In the genomic region with DNA sequence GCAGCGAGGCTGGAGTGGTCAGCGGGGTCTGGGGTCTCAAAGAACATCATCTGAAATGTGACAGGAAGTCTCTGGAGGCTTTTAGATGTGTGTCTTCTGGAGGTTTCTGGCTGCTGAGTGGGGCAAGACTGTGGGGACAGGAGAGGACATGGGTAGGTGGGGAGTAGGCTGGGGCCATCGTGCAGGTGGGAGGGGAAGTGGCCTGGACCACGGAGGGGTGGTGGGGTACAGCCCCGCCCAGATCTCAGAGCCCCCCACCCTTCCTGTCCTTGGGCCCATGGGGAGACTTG, we compare ENCODE assay signal across 22 cellular contexts. TPM values are rescaled to one million over a fixed set of nuclear protein-coding genes. Genes with fewer than 3 reads are reported as not detected.
A peak's percentile ranks its signal among the peaks of the same experiment; 100 is the strongest.
DNase-seq lines count a peak whose midpoint lies in the region; ATAC-seq and TF ChIP-seq lines count a peak whose summit lies in the region.
"Had no signal": no experiment of that assay in that cellular context is flagged by ENCODE, and none has a peak within 500 bp of the region (broad histone marks: within the 10 kb centered on the region; RNA-seq: fewer than 3 reads in every experiment).

No MANE protein-coding gene starts in this region.

- H3K9me3 Mint-ChIP-seq in CD14-positive monocyte (no peaks in the 10 kb centered on the region), activated B cell treated with CpG ODN at 0.5 μM for 24 hours (no peaks in the 10 kb centered on the region)
- H3K9me3 Mint-ChIP-seq in naive thymus-derived CD8-positive, alpha-beta T cell, result no peaks in the 10 kb centered on the region

- H3K27ac Mint-ChIP-seq in CD14-positive monocyte (peak overlapping the region in 3 of 7 donors; percentile 38 to 72 (median 58)), activated B cell treated with CpG ODN at 0.5 μM for 24 hours (peak overlapping the region; percentile 41)
- peak overlapping the region in 9 of 10 donors; percentile 46 to 96 (median 76) for H3K27ac Mint-ChIP-seq in naive thymus-derived CD8-positive, alpha-beta T cell

- no peaks in the 10 kb centered on the region for H3F3A ChIP-seq in SK-N-SH (replicated peaks; ENCODE audit: insufficient read depth)

- no peaks in the 10 kb centered on the region for H3K27me3 ChIP-seq in SK-N-SH (ENCODE audit: insufficient read depth)

- H3K36me3 Mint-ChIP-seq in CD14-positive monocyte (peaks cover 75 to 88% of the 10 kb centered on the region in 2 donors), activated B cell treated with CpG ODN at 0.5 μM for 24 hours (ENCODE audit: low read depth) (peaks cover 76% of the 10 kb centered on the region)
- peaks cover 0 to 62% (median 15%) of the 10 kb centered on the region in 3 donors for H3K36me3 Mint-ChIP-seq in naive thymus-derived CD8-positive, alpha-beta T cell

- peaks cover 3 to 81% of the 10 kb centered on the region in 2 experiments for H3K36me3 ChIP-seq in SK-N-SH (replicated peaks in 1 of 2; ENCODE audit: control insufficient read depth in 1 of 2, insufficient read depth in 2 of 2, low read length in 1 of 2)

- H3K4me3 Mint-ChIP-seq in CD14-positive monocyte (no peak overlapping the region), activated B cell treated with CpG ODN at 0.5 μM for 24 hours (no peak overlapping the region)
- H3K4me3 Mint-ChIP-seq in naive thymus-derived CD8-positive, alpha-beta T cell, result peak overlapping the region in 6 of 10 donors; percentile 7 to 69 (median 45)

- TF ChIP-seq RAD21 in SK-N-SH (IDR thresholded peaks at IDR 0.05; ENCODE audit: low read length), result no peak

- H3K9me2 ChIP-seq in SK-N-SH, result no peaks in the 10 kb centered on the region

- WGBS in SK-N-SH (ENCODE audit: low lambda C conversion rate), result 88% methylated on average over 5 of the region's 5 CpGs

- TF ChIP-seq CTCF in SK-N-SH (IDR thresholded peaks at IDR 0.05) (no peak), CD14-positive monocyte (IDR thresholded peaks at IDR 0.05) (no peak), activated B cell treated with CpG ODN at 0.5 μM for 24 hours (IDR thresholded peaks at IDR 0.05) (no peak)

- POLR2A ChIA-PET in SK-N-SH (lab: Yijun Ruan, JAX), result interaction anchor here (0.6 kb wide), 1 partner anchor 149 kb away, joined by 6 read pairs; no protein-coding TSS in a partner anchor
- POLR2A ChIA-PET in activated B cell treated with CpG ODN at 0.5 μM for 24 hours (lab: Charles Lee), result interaction anchor here (0.7 kb wide), 1 partner anchor 8 kb away, joined by 11 read pairs; no protein-coding TSS in a partner anchor
- POLR2A ChIA-PET in naive thymus-derived CD8-positive, alpha-beta T cell (lab: Charles Lee), result no interaction called here

- H3K4me3 ChIP-seq in SK-N-SH (ENCODE audit: low read depth in 2 of 2, low read length in 1 of 2), result no peak overlapping the region
- H3K4me3 ChIP-seq: GM23248 had no signal

- H3K9ac ChIP-seq in SK-N-SH, result no peak overlapping the region
- H3K9ac ChIP-seq: GM23248 had no signal

- H3K27me3 Mint-ChIP-seq in CD14-positive monocyte (ENCODE audit: low read depth in 3 of 3) (no peaks in the 10 kb centered on the region), activated B cell treated with CpG ODN at 0.5 μM for 24 hours (no peaks in the 10 kb centered on the region)
- no peaks in the 10 kb centered on the region for H3K27me3 Mint-ChIP-seq in naive thymus-derived CD8-positive, alpha-beta T cell

- CTCF ChIA-PET in SK-N-SH (lab: Yijun Ruan, JAX), result no interaction called here
- CTCF ChIA-PET in activated B cell treated with CpG ODN at 0.5 μM for 24 hours (lab: Charles Lee), result no interaction called here

- H3K4me1 Mint-ChIP-seq in CD14-positive monocyte (peaks cover 20% of the 10 kb centered on the region), activated B cell treated with CpG ODN at 0.5 μM for 24 hours (peaks cover 34% of the 10 kb centered on the region)
- peaks cover 46 to 83% (median 75%) of the 10 kb centered on the region in 4 donors for H3K4me1 Mint-ChIP-seq in naive thymus-derived CD8-positive, alpha-beta T cell

- H3K4me1 ChIP-seq in SK-N-SH (ENCODE audit: control insufficient read depth in 1 of 2, insufficient read depth in 2 of 2, low read depth in 1 of 2, low read length in 1 of 2), result peaks cover 4 to 25% of the 10 kb centered on the region in 2 experiments; a peak in 1 of 4 replicates

- ATAC-seq in SK-N-SH treated with all-trans-retinoic acid at 6 μM for 48 hours, result no peak
- ATAC-seq in activated B cell treated with CpG ODN at 0.5 μM for 24 hours (ENCODE audit: low read depth), result no peak
- ATAC-seq in naive thymus-derived CD8-positive, alpha-beta T cell, result no peak
- ATAC-seq in HG03342 (IDR thresholded peaks at IDR 0.05; ENCODE audit: unreplicated experiment), result no peak

- H3K79me2 ChIP-seq in SK-N-SH (ENCODE audit: insufficient read depth), result peaks cover 44% of the 10 kb centered on the region

- no peak overlapping the region for H2AFZ ChIP-seq in SK-N-SH (ENCODE audit: low read depth)
- H2AFZ ChIP-seq: GM23248 had no signal

- H3K4me2 ChIP-seq in SK-N-SH, result no peak overlapping the region

- no peak overlapping the region for H3K27ac ChIP-seq in SK-N-SH (ENCODE audit: low read depth in 2 of 2, low read length in 1 of 2)
- H3K27ac ChIP-seq: 22Rv1, GM23248 had no signal

- no peaks in the 10 kb centered on the region for H3K9me3 ChIP-seq in SK-N-SH
- H3K9me3 ChIP-seq: Caco-2 had no signal

- intact Hi-C loops in CD14-positive monocyte (cut with micrococcal nuclease) (no loop called here), activated B cell treated with CpG ODN at 0.5 μM for 24 hours (cut with micrococcal nuclease) (no loop called here)

- peak; percentile 15 for DNase-seq in SK-N-SH
- DNase-seq in CD14-positive monocyte (ENCODE audit: low spot score), result peak; percentile 27
- DNase-seq in activated B cell treated with CpG ODN at 0.5 μM for 24 hours, result no peak
- no peak for DNase-seq in naive thymus-derived CD8-positive, alpha-beta T cell
- DNase-seq in NCI-H2171 (lab: John Stamatoyannopoulos, UW), result no peak
- no peak for DNase-seq in OCI-M1 (lab: John Stamatoyannopoulos, UW)
- DNase-seq: Caco-2, DMS153, GDM1, GM23248, HCEC 1CT, IMR-90, NCI-H1417 treated with DMSO at 0.1 percent for 48 hours, NCI-H187 treated with DMSO at 0.1 percent for 48 hours, NCI-H526, SHP77 treated with DMSO at 0.1 percent for 48 hours had no signal

- peaks cover 42% of the 10 kb centered on the region for H4K20me1 ChIP-seq in SK-N-SH (ENCODE audit: insufficient read depth)

- TF ChIP-seq EP300 in SK-N-SH (IDR thresholded peaks at IDR 0.05; ENCODE audit: borderline replicate concordance in 1 of 2, low read depth in 1 of 2, low read length in 1 of 2), result no peak

TF ChIP-seq in SK-N-SH, 30 proteins besides CTCF, POLR2A, EP300 and RAD21:
- TF ChIP-seq POLR2AphosphoS5 (IDR thresholded peaks at IDR 0.05; ENCODE audit: low read depth, low read length) (no peak), RFX5 (IDR thresholded peaks at IDR 0.05; ENCODE audit: low read length) (no peak), FOXJ3 (CRISPR knock-in tag; IDR thresholded peaks at IDR 0.05) (no peak), RXRA (IDR thresholded peaks at IDR 0.05; ENCODE audit: borderline replicate concordance, low read depth) (no peak), TAF1 (IDR thresholded peaks at IDR 0.05; ENCODE audit: borderline replicate concordance, low read depth, low read length) (no peak), TCF12 (IDR thresholded peaks at IDR 0.05) (no peak)

TF ChIP-seq in SK-N-SH treated with all-trans-retinoic acid at 6 μM for 48 hours, 23 proteins besides CTCF, POLR2A, EP300 and RAD21 (continues in another document):
- TF ChIP-seq SNAI2 (CRISPR knock-in tag; IDR thresholded peaks at IDR 0.05), result no peak
- TF ChIP-seq, protein P1, sequence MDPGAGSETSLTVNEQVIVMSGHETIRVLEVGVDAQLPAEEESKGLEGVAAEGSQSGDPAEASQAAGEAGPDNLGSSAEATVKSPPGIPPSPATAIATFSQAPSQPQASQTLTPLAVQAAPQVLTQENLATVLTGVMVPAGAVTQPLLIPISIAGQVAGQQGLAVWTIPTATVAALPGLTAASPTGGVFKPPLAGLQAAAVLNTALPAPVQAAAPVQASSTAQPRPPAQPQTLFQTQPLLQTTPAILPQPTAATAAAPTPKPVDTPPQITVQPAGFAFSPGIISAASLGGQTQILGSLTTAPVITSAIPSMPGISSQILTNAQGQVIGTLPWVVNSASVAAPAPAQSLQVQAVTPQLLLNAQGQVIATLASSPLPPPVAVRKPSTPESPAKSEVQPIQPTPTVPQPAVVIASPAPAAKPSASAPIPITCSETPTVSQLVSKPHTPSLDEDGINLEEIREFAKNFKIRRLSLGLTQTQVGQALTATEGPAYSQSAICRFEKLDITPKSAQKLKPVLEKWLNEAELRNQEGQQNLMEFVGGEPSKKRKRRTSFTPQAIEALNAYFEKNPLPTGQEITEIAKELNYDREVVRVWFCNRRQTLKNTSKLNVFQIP (CRISPR knock-in tag; IDR thresholded peaks at IDR 0.05; ENCODE audit: borderline replicate concordance, low read depth), result no peak

RNA-seq across cellular contexts. Expression of a gene that starts 6.2 kb away (rescaled TPM):
- polyA plus RNA-seq in SK-N-SH (2012; rRNA removed) (101 and 133 TPM in 2 replicates), CD14-positive monocyte (100 to 1,000 TPM; 133 to 134 TPM)
- 68.9 and 107 TPM in 2 replicates for polyA plus RNA-seq in SK-N-SH (2012; cell fraction: cytosol; rRNA removed)
- polyA plus RNA-seq in SK-N-SH (2012; cell fraction: nucleus; rRNA removed), result 156 and 167 TPM in 2 replicates
- total RNA-seq in activated B cell treated with CpG ODN at 0.5 μM for 24 hours, result 82.6 and 87.5 TPM in 2 replicates
- total RNA-seq in naive thymus-derived CD8-positive, alpha-beta T cell, result 100 to 1,000 TPM; 151 to 154 TPM
- 100 to 1,000 TPM; 195 to 288 (median 241) TPM for polyA plus RNA-seq in naive thymus-derived CD8-positive, alpha-beta T cell

RNA-seq across cellular contexts. Expression of a gene that starts 18.7 kb away (rescaled TPM):
- 156 and 192 TPM in 2 replicates for polyA plus RNA-seq in SK-N-SH (2012; rRNA removed)
- polyA plus RNA-seq in SK-N-SH (2012; cell fraction: cytosol; rRNA removed), result 192 and 201 TPM in 2 replicates
- polyA plus RNA-seq in SK-N-SH (2012; cell fraction: nucleus; rRNA removed), result 107 and 115 TPM in 2 replicates
- polyA plus RNA-seq in CD14-positive monocyte, result 100 to 1,000 TPM; 219 to 245 TPM
- 52.2 and 53.5 TPM in 2 replicates for total RNA-seq in activated B cell treated with CpG ODN at 0.5 μM for 24 hours
- 10 to 100 TPM; 70.3 to 74.3 TPM for total RNA-seq in naive thymus-derived CD8-positive, alpha-beta T cell
- polyA plus RNA-seq in naive thymus-derived CD8-positive, alpha-beta T cell, result 100 to 1,000 TPM; 150 to 205 (median 183) TPM

RNA-seq across cellular contexts. Expression of a gene that starts 30.6 kb away (rescaled TPM):
- polyA plus RNA-seq in SK-N-SH (2012; rRNA removed), result not detected in 2 replicates
- 0.14 TPM in 1 of 2 replicates, not detected in the other for polyA plus RNA-seq in SK-N-SH (2012; cell fraction: cytosol; rRNA removed)
- not detected in 2 replicates for polyA plus RNA-seq in SK-N-SH (2012; cell fraction: nucleus; rRNA removed)
- not detected for polyA plus RNA-seq in CD14-positive monocyte
- total RNA-seq in activated B cell treated with CpG ODN at 0.5 μM for 24 hours, result not detected in 2 replicates
- total RNA-seq in naive thymus-derived CD8-positive, alpha-beta T cell, result not detected
- polyA plus RNA-seq in naive thymus-derived CD8-positive, alpha-beta T cell, result not detected
- total RNA-seq: Caco-2, Daoy, GM23248, IMR-90, M059J had no signal
- polyA plus RNA-seq: AG04450, GM23248, IMR-90 had no signal

Comparison
In these comparisons a context has a peak if more than half of its experiments do, and no peak if none do; other contexts are left out.
1. DNase-seq: peak in SK-N-SH (single experiment) and CD14-positive monocyte (single experiment); none in activated B cell treated with CpG ODN at 0.5 μM for 24 hours (single experiment), naive thymus-derived CD8-positive, alpha-beta T cell (0 of 10), NCI-H2171 (single experiment) and OCI-M1 (single experiment).
2. H3K4me3 Mint-ChIP-seq: peak in naive thymus-derived CD8-positive, alpha-beta T cell (6 of 10); none in CD14-positive monocyte (0 of 2) and activated B cell treated with CpG ODN at 0.5 μM for 24 hours (single experiment).